Comparison of ENCODE assay signal across 9 cellular contexts in the genomic region with DNA sequence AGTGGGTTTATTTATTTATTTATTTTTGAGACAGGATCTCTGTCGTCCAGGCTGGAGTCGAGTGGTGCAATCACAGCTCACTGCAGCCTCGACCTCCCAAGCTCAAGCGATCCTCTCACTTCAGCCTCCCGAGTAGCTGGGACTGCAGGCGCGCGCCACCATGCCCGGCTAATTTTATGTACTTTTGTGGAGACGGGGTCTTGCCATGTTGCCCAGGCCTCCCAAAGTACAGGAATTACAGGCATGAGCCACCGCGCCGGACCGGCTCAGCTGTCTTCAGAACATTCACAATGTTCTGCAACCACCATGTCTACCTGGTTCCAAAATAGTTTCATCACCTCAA. TPM values are rescaled to one million over a fixed set of nuclear protein-coding genes. Genes with fewer than 3 reads are reported as not detected.
DNase-seq lines count a peak whose midpoint lies in the region; ATAC-seq, FAIRE-seq and TF ChIP-seq lines count a peak whose summit lies in the region.
"Had no signal": no experiment of that assay in that cellular context is flagged by ENCODE, and none has a peak within 500 bp of the region (broad histone marks: within the 10 kb centered on the region; RNA-seq: fewer than 3 reads in every experiment).

No MANE protein-coding gene starts in this region.

- TF ChIP-seq POLR2A in HepG2 (IDR thresholded peaks at IDR 0.05; ENCODE audit: insufficient read depth in 1 of 2, low read depth in 2 of 2, low read length in 2 of 2): no peak

- POLR2A ChIA-PET in activated naive CD8-positive, alpha-beta T cell treated with anti-CD3 and anti-CD28 coated beads, Interleukin-2, amount 10 ng/mL, durations not matched to agents 7 days and 5 days (lab: Charles Lee): interaction anchor here (0.6 to 4.9 kb wide), 2 partner anchors 14 to 435 kb away, joined by 3 to 77 read pairs; no protein-coding TSS in a partner anchor
- POLR2A ChIA-PET in HepG2 (lab: Yijun Ruan, JAX): no interaction called here

- H3K4me2 ChIP-seq in HepG2 (ENCODE audit: low read depth, low read length): peak overlapping the region; percentile 90

- intact Hi-C loops in HepG2 (cut with micrococcal nuclease; ENCODE audit: unreplicated experiment): no loop called here

- H3K27me3 Mint-ChIP-seq in activated CD8-positive, alpha-beta memory T cell treated with anti-CD3 and anti-CD28 coated beads, Interleukin-2, amount 10 ng/mL, durations not matched to agents 7 days and 5 days: no peaks in the 10 kb centered on the region
- H3K27me3 Mint-ChIP-seq in activated naive CD8-positive, alpha-beta T cell treated with anti-CD3 and anti-CD28 coated beads, Interleukin-2, amount 10 ng/mL, durations not matched to agents 7 days and 5 days: no peaks in the 10 kb centered on the region

- in situ Hi-C loops in HepG2 (cut with HindIII; ENCODE audit: extremely low pct_ligation_motif_present, low pct_unique_long_range_greater_than_20kb): loop anchor here (25.0 kb wide), 1 partner anchor 354 kb away; the partner anchor contains the start of gene RAB42

- peak overlapping the region; percentile 95 for H3K9ac ChIP-seq in HepG2 (ENCODE audit: insufficient read depth, low read depth, low read length)

- H3K36me3 Mint-ChIP-seq in activated CD8-positive, alpha-beta memory T cell treated with anti-CD3 and anti-CD28 coated beads, Interleukin-2, amount 10 ng/mL, durations not matched to agents 7 days and 5 days: peaks cover 13% of the 10 kb centered on the region
- H3K36me3 Mint-ChIP-seq in activated naive CD8-positive, alpha-beta T cell treated with anti-CD3 and anti-CD28 coated beads, Interleukin-2, amount 10 ng/mL, durations not matched to agents 7 days and 5 days: peaks cover 7% of the 10 kb centered on the region

- H3K79me2 ChIP-seq in HepG2 (ENCODE audit: insufficient read depth, low read length): peaks cover 63% of the 10 kb centered on the region

- BruUV-seq in HepG2 (replicated peaks; lab: Mats Ljungman, UMichigan): no TSS peak

- H3K9me3 Mint-ChIP-seq in activated CD8-positive, alpha-beta memory T cell treated with anti-CD3 and anti-CD28 coated beads, Interleukin-2, amount 10 ng/mL, durations not matched to agents 7 days and 5 days (ENCODE audit: low read depth): no peaks in the 10 kb centered on the region
- no peaks in the 10 kb centered on the region for H3K9me3 Mint-ChIP-seq in activated naive CD8-positive, alpha-beta T cell treated with anti-CD3 and anti-CD28 coated beads, Interleukin-2, amount 10 ng/mL, durations not matched to agents 7 days and 5 days

- TF ChIP-seq CTCF in HepG2 (CRISPR knock-in tag; IDR thresholded peaks at IDR 0.05) (no peak), thoracic aorta (IDR thresholded peaks at IDR 0.05) (no peak)

- no peaks in the 10 kb centered on the region for H4K20me1 ChIP-seq in HepG2 (ENCODE audit: insufficient read depth, low read length)

- H3K4me3 ChIP-seq in HepG2 (replicated peaks in 1 of 3; ENCODE audit: insufficient read depth in 1 of 3, low read depth in 2 of 3, low read length in 3 of 3) (peak overlapping the region; percentile 47 to 92 (median 88)), thoracic aorta (peak overlapping the region; percentile 98)

- H3K4me3 Mint-ChIP-seq in activated CD8-positive, alpha-beta memory T cell treated with anti-CD3 and anti-CD28 coated beads, Interleukin-2, amount 10 ng/mL, durations not matched to agents 7 days and 5 days: peak overlapping the region; percentile 30
- H3K4me3 Mint-ChIP-seq in activated naive CD8-positive, alpha-beta T cell treated with anti-CD3 and anti-CD28 coated beads, Interleukin-2, amount 10 ng/mL, durations not matched to agents 7 days and 5 days: peak overlapping the region; percentile 23

- TF ChIP-seq RAD21 in HepG2 (CRISPR knock-in tag; IDR thresholded peaks at IDR 0.05): no peak

- peaks cover 0 to 15% of the 10 kb centered on the region in 2 experiments; a peak in 4 of 5 replicates for H3K36me3 ChIP-seq in HepG2 (replicated peaks in 1 of 2; ENCODE audit: control insufficient read depth in 1 of 2, insufficient read depth in 2 of 2, low read length in 2 of 2)
- H3K36me3 ChIP-seq in thoracic aorta: peaks cover 8% of the 10 kb centered on the region

- H3K4me1 Mint-ChIP-seq in activated CD8-positive, alpha-beta memory T cell treated with anti-CD3 and anti-CD28 coated beads, Interleukin-2, amount 10 ng/mL, durations not matched to agents 7 days and 5 days: peaks cover 32% of the 10 kb centered on the region
- H3K4me1 Mint-ChIP-seq in activated naive CD8-positive, alpha-beta T cell treated with anti-CD3 and anti-CD28 coated beads, Interleukin-2, amount 10 ng/mL, durations not matched to agents 7 days and 5 days: peaks cover 10% of the 10 kb centered on the region

- H3K9me3 ChIP-seq in HepG2 (ENCODE audit: low read length) (no peaks in the 10 kb centered on the region), thoracic aorta (no peaks in the 10 kb centered on the region)

- H3K27me3 ChIP-seq in HepG2 (ENCODE audit: control insufficient read depth in 1 of 2, insufficient read depth in 2 of 2, low read length in 2 of 2) (peaks cover 0 to 2% of the 10 kb centered on the region in 2 experiments; a peak in 1 of 5 replicates), thoracic aorta (replicated peaks; ENCODE audit: insufficient read depth) (no peaks in the 10 kb centered on the region)

- DNase-seq in activated CD8-positive, alpha-beta memory T cell treated with anti-CD3 and anti-CD28 coated beads, Interleukin-2, amount 10 ng/mL, durations not matched to agents 7 days and 5 days: no peak
- no peak for DNase-seq in activated CD8-positive, alpha-beta memory T cell treated with anti-CD3 and anti-CD28 coated beads, Interleukin-2, amount 50 U/mL, for 4 hours
- no peak for DNase-seq in activated naive CD8-positive, alpha-beta T cell treated with anti-CD3 and anti-CD28 coated beads, Interleukin-2, amount 10 ng/mL, durations not matched to agents 7 days and 5 days
- DNase-seq in HepG2 (ENCODE audit: low spot score) (no peak), thoracic aorta (ENCODE audit: low spot score) (no peak), NCI-H510A (lab: John Stamatoyannopoulos, UW) (no peak), T-helper 9 cell (no peak)

- H3K4me1 ChIP-seq in HepG2 (ENCODE audit: insufficient read depth, low read length): peaks cover 37% of the 10 kb centered on the region
- peaks cover 29 to 47% of the 10 kb centered on the region in 2 donors for H3K4me1 ChIP-seq in thoracic aorta (ENCODE audit: control insufficient read depth in 1 of 2, low read depth in 2 of 2)

- WGBS in HepG2 (ENCODE audit: low lambda C conversion rate): 64% methylated on average over 12 of the region's 14 CpGs

- ATAC-seq in activated CD8-positive, alpha-beta memory T cell treated with anti-CD3 and anti-CD28 coated beads, Interleukin-2, amount 10 ng/mL, durations not matched to agents 7 days and 5 days: no peak
- no peak for ATAC-seq in activated naive CD8-positive, alpha-beta T cell treated with anti-CD3 and anti-CD28 coated beads, Interleukin-2, amount 10 ng/mL, durations not matched to agents 7 days and 5 days (ENCODE audit: low read depth)
- ATAC-seq in HepG2: no peak
- no peak for ATAC-seq in thoracic aorta (ENCODE audit: insufficient number of reproducible peaks, low FRiP score, low read depth)
- ATAC-seq in GM21528 (IDR thresholded peaks at IDR 0.05; ENCODE audit: low FRiP score, unreplicated experiment): no peak

- peak overlapping the region; percentile 83 for H3K27ac ChIP-seq in HepG2 (ENCODE audit: extremely low read length, insufficient read depth, low read length)
- H3K27ac ChIP-seq in thoracic aorta: peak overlapping the region in 1 of 2 donors; percentile 73

- no peak for FAIRE-seq in HepG2 (lab: Jason Lieb, UNC)
- FAIRE-seq: islet of Langerhans had no signal

- no peak overlapping the region for H2AFZ ChIP-seq in HepG2 (ENCODE audit: low read length)

- CTCF ChIA-PET in activated CD8-positive, alpha-beta memory T cell treated with anti-CD3 and anti-CD28 coated beads, Interleukin-2, amount 10 ng/mL, durations not matched to agents 7 days and 5 days (lab: Charles Lee): interaction anchor here (0.8 kb wide), 1 partner anchor 16 kb away, joined by 3 read pairs; no protein-coding TSS in a partner anchor
- CTCF ChIA-PET in HepG2 (lab: Yijun Ruan, JAX; ENCODE audit: low intra/inter-chr PET ratio, low total read pairs): no interaction called here

- peak overlapping the region; percentile 28 for H3K27ac Mint-ChIP-seq in activated CD8-positive, alpha-beta memory T cell treated with anti-CD3 and anti-CD28 coated beads, Interleukin-2, amount 10 ng/mL, durations not matched to agents 7 days and 5 days
- no peak overlapping the region for H3K27ac Mint-ChIP-seq in activated naive CD8-positive, alpha-beta T cell treated with anti-CD3 and anti-CD28 coated beads, Interleukin-2, amount 10 ng/mL, durations not matched to agents 7 days and 5 days

- TF ChIP-seq EP300 in HepG2 (IDR thresholded peaks at IDR 0.05; ENCODE audit: low read depth in 2 of 2, low read length in 2 of 2) (no peak), HepG2 (CRISPR knock-in tag; IDR thresholded peaks at IDR 0.05; ENCODE audit: borderline replicate concordance) (no peak)

RNA-seq across cellular contexts. Expression of gene DNAJC8, which starts 0.4 kb away (rescaled TPM):
- 100 to 1,000 TPM; 103 to 114 TPM for total RNA-seq in activated CD8-positive, alpha-beta memory T cell treated with anti-CD3 and anti-CD28 coated beads, Interleukin-2, amount 10 ng/mL, durations not matched to agents 7 days and 5 days
- total RNA-seq in activated naive CD8-positive, alpha-beta T cell treated with anti-CD3 and anti-CD28 coated beads, Interleukin-2, amount 10 ng/mL, durations not matched to agents 7 days and 5 days: 100 to 1,000 TPM; 106 TPM
- total RNA-seq in HepG2 (2016; rRNA removed; fragmentation: Illumina TruSeq; extraction: Trizol): 126 and 180 TPM in 2 replicates
- 25.1 and 26.4 TPM in 2 replicates for total RNA-seq in HepG2 (2016; cell fraction: cytosol; rRNA removed; fragmentation: Illumina TruSeq; extraction: Trizol; ENCODE audit: low read depth)
- 132 and 187 TPM in 2 replicates for total RNA-seq in HepG2 (2016; cell fraction: insoluble cytoplasmic fraction; rRNA removed; fragmentation: Illumina TruSeq; extraction: Trizol)
- 45.3 and 52.1 TPM in 2 replicates for total RNA-seq in HepG2 (2016; cell fraction: membrane; rRNA removed; fragmentation: Illumina TruSeq; extraction: Trizol)
- 55.9 and 61.0 TPM in 2 replicates for total RNA-seq in HepG2 (2016; cell fraction: nucleus; rRNA removed; fragmentation: Illumina TruSeq; extraction: Trizol)
- polyA plus RNA-seq in HepG2 (2011; rRNA removed): 48.4 and 54.5 TPM in 2 replicates
- 36.4 and 46.8 TPM in 2 replicates for polyA plus RNA-seq in HepG2 (2011; cell fraction: cytosol; rRNA removed)
- polyA plus RNA-seq in HepG2 (2011; cell fraction: nucleus; rRNA removed): 20.6 and 24.0 TPM in 2 replicates
- polyA plus RNA-seq in HepG2 (2012): 54.3 and 68.8 TPM in 2 replicates
- polyA plus RNA-seq in HepG2 (2016; cell fraction: cytosol; fragmentation: Illumina TruSeq; extraction: Trizol; ENCODE audit: low read depth): 24.2 and 24.3 TPM in 2 replicates
- 224 and 245 TPM in 2 replicates for polyA plus RNA-seq in HepG2 (2016; cell fraction: insoluble cytoplasmic fraction; fragmentation: Illumina TruSeq; extraction: Trizol; ENCODE audit: low read depth)
- 43.7 and 45.5 TPM in 2 replicates for polyA plus RNA-seq in HepG2 (2016; cell fraction: membrane; fragmentation: Illumina TruSeq; extraction: Trizol; ENCODE audit: low read depth)
- 124 and 135 TPM in 2 replicates for polyA plus RNA-seq in HepG2 (2016; cell fraction: nucleus; fragmentation: Illumina TruSeq; extraction: Trizol; ENCODE audit: insufficient read depth, low read depth)
- polyA minus RNA-seq in HepG2 (2011; rRNA and poly(A)+ RNA removed; ENCODE audit: low replicate concordance): 33.9 and 41.6 TPM in 2 replicates
- polyA minus RNA-seq in HepG2 (2011; cell fraction: cytosol; rRNA and poly(A)+ RNA removed): 16.9 and 17.8 TPM in 2 replicates
- polyA minus RNA-seq in HepG2 (2011; cell fraction: nucleus; rRNA and poly(A)+ RNA removed): 15.6 and 21.8 TPM in 2 replicates
- total RNA-seq in thoracic aorta: 10 to 100 TPM; 33.3 to 60.4 TPM

RNA-seq across cellular contexts. Expression of gene ATP5IF1, which starts 2.7 kb away (rescaled TPM):
- 100 to 1,000 TPM; 175 to 182 TPM for total RNA-seq in activated CD8-positive, alpha-beta memory T cell treated with anti-CD3 and anti-CD28 coated beads, Interleukin-2, amount 10 ng/mL, durations not matched to agents 7 days and 5 days
- total RNA-seq in activated naive CD8-positive, alpha-beta T cell treated with anti-CD3 and anti-CD28 coated beads, Interleukin-2, amount 10 ng/mL, durations not matched to agents 7 days and 5 days: 100 to 1,000 TPM; 209 to 222 TPM
- total RNA-seq in HepG2 (2016; rRNA removed; fragmentation: Illumina TruSeq; extraction: Trizol) (131 and 143 TPM in 2 replicates), thoracic aorta (100 to 1,000 TPM in 1 of 2 donors, 10 to 100 TPM in 1; 90.2 to 133 TPM)
- total RNA-seq in HepG2 (2016; cell fraction: cytosol; rRNA removed; fragmentation: Illumina TruSeq; extraction: Trizol; ENCODE audit: low read depth): 48.9 and 52.9 TPM in 2 replicates
- total RNA-seq in HepG2 (2016; cell fraction: insoluble cytoplasmic fraction; rRNA removed; fragmentation: Illumina TruSeq; extraction: Trizol): 135 and 167 TPM in 2 replicates
- 52.5 and 57.7 TPM in 2 replicates for total RNA-seq in HepG2 (2016; cell fraction: membrane; rRNA removed; fragmentation: Illumina TruSeq; extraction: Trizol)
- 53.2 and 53.6 TPM in 2 replicates for total RNA-seq in HepG2 (2016; cell fraction: nucleus; rRNA removed; fragmentation: Illumina TruSeq; extraction: Trizol)
- 85.5 and 97.7 TPM in 2 replicates for polyA plus RNA-seq in HepG2 (2011; rRNA removed)
- 137 and 146 TPM in 2 replicates for polyA plus RNA-seq in HepG2 (2011; cell fraction: cytosol; rRNA removed)
- polyA plus RNA-seq in HepG2 (2011; cell fraction: nucleus; rRNA removed): 78.4 and 120 TPM in 2 replicates
- polyA plus RNA-seq in HepG2 (2012): 116 and 168 TPM in 2 replicates
- 56.9 and 60.0 TPM in 2 replicates for polyA plus RNA-seq in HepG2 (2016; cell fraction: cytosol; fragmentation: Illumina TruSeq; extraction: Trizol; ENCODE audit: low read depth)
- 155 and 173 TPM in 2 replicates for polyA plus RNA-seq in HepG2 (2016; cell fraction: insoluble cytoplasmic fraction; fragmentation: Illumina TruSeq; extraction: Trizol; ENCODE audit: low read depth)
- 59.9 and 60.4 TPM in 2 replicates for polyA plus RNA-seq in HepG2 (2016; cell fraction: membrane; fragmentation: Illumina TruSeq; extraction: Trizol; ENCODE audit: low read depth)
- polyA plus RNA-seq in HepG2 (2016; cell fraction: nucleus; fragmentation: Illumina TruSeq; extraction: Trizol; ENCODE audit: insufficient read depth, low read depth): 116 and 123 TPM in 2 replicates
- 26.2 and 37.8 TPM in 2 replicates for polyA minus RNA-seq in HepG2 (2011; rRNA and poly(A)+ RNA removed; ENCODE audit: low replicate concordance)
- 26.0 and 33.5 TPM in 2 replicates for polyA minus RNA-seq in HepG2 (2011; cell fraction: cytosol; rRNA and poly(A)+ RNA removed)
- polyA minus RNA-seq in HepG2 (2011; cell fraction: nucleus; rRNA and poly(A)+ RNA removed): 17.9 and 22.1 TPM in 2 replicates

RNA-seq across cellular contexts. Expression of gene SESN2, which starts 26.1 kb away (rescaled TPM):
- 10 to 100 TPM; 14.2 to 21.5 TPM for total RNA-seq in activated CD8-positive, alpha-beta memory T cell treated with anti-CD3 and anti-CD28 coated beads, Interleukin-2, amount 10 ng/mL, durations not matched to agents 7 days and 5 days
- total RNA-seq in activated naive CD8-positive, alpha-beta T cell treated with anti-CD3 and anti-CD28 coated beads, Interleukin-2, amount 10 ng/mL, durations not matched to agents 7 days and 5 days: 10 to 100 TPM; 14.6 to 16.0 TPM
- total RNA-seq in HepG2 (2016; rRNA removed; fragmentation: Illumina TruSeq; extraction: Trizol): 10.4 and 13.2 TPM in 2 replicates
- total RNA-seq in HepG2 (2016; cell fraction: cytosol; rRNA removed; fragmentation: Illumina TruSeq; extraction: Trizol; ENCODE audit: low read depth): 2.1 and 2.5 TPM in 2 replicates
- 10.0 and 12.0 TPM in 2 replicates for total RNA-seq in HepG2 (2016; cell fraction: insoluble cytoplasmic fraction; rRNA removed; fragmentation: Illumina TruSeq; extraction: Trizol)
- 5.6 and 7.1 TPM in 2 replicates for total RNA-seq in HepG2 (2016; cell fraction: membrane; rRNA removed; fragmentation: Illumina TruSeq; extraction: Trizol)
- 8.1 and 8.4 TPM in 2 replicates for total RNA-seq in HepG2 (2016; cell fraction: nucleus; rRNA removed; fragmentation: Illumina TruSeq; extraction: Trizol)
- 19.1 and 24.8 TPM in 2 replicates for polyA plus RNA-seq in HepG2 (2011; rRNA removed)
- polyA plus RNA-seq in HepG2 (2011; cell fraction: cytosol; rRNA removed): 11.7 and 14.9 TPM in 2 replicates
- 26.7 and 32.2 TPM in 2 replicates for polyA plus RNA-seq in HepG2 (2011; cell fraction: nucleus; rRNA removed)
- 7.3 and 18.2 TPM in 2 replicates for polyA plus RNA-seq in HepG2 (2012)
- polyA plus RNA-seq in HepG2 (2016; cell fraction: cytosol; fragmentation: Illumina TruSeq; extraction: Trizol; ENCODE audit: low read depth): 1.3 and 1.4 TPM in 2 replicates
- 9.6 and 12.1 TPM in 2 replicates for polyA plus RNA-seq in HepG2 (2016; cell fraction: insoluble cytoplasmic fraction; fragmentation: Illumina TruSeq; extraction: Trizol; ENCODE audit: low read depth)
- polyA plus RNA-seq in HepG2 (2016; cell fraction: membrane; fragmentation: Illumina TruSeq; extraction: Trizol; ENCODE audit: low read depth): 4.3 and 4.7 TPM in 2 replicates
- polyA plus RNA-seq in HepG2 (2016; cell fraction: nucleus; fragmentation: Illumina TruSeq; extraction: Trizol; ENCODE audit: insufficient read depth, low read depth): 14.7 and 15.5 TPM in 2 replicates
- polyA minus RNA-seq in HepG2 (2011; rRNA and poly(A)+ RNA removed; ENCODE audit: low replicate concordance): 21.9 and 39.6 TPM in 2 replicates
- 9.8 and 11.5 TPM in 2 replicates for polyA minus RNA-seq in HepG2 (2011; cell fraction: cytosol; rRNA and poly(A)+ RNA removed)
- polyA minus RNA-seq in HepG2 (2011; cell fraction: nucleus; rRNA and poly(A)+ RNA removed): 11.8 and 11.9 TPM in 2 replicates
- 10 to 100 TPM; 10.9 to 12.6 TPM for total RNA-seq in thoracic aorta

RNA-seq across cellular contexts. Expression of gene PTAFR, which starts 56.7 kb away (rescaled TPM):
- total RNA-seq in activated CD8-positive, alpha-beta memory T cell treated with anti-CD3 and anti-CD28 coated beads, Interleukin-2, amount 10 ng/mL, durations not matched to agents 7 days and 5 days: under 1 TPM; 0.20 to 0.30 TPM
- total RNA-seq in activated naive CD8-positive, alpha-beta T cell treated with anti-CD3 and anti-CD28 coated beads, Interleukin-2, amount 10 ng/mL, durations not matched to agents 7 days and 5 days: 1 to 10 TPM in 1 of 2 experiments, under 1 TPM in 1; 0.99 to 1.1 TPM
- total RNA-seq in HepG2 (2016; rRNA removed; fragmentation: Illumina TruSeq; extraction: Trizol): 0.18 and 0.27 TPM in 2 replicates
- total RNA-seq in HepG2 (2016; cell fraction: cytosol; rRNA removed; fragmentation: Illumina TruSeq; extraction: Trizol; ENCODE audit: low read depth): not detected in 2 replicates
- 0.18 and 0.22 TPM in 2 replicates for total RNA-seq in HepG2 (2016; cell fraction: insoluble cytoplasmic fraction; rRNA removed; fragmentation: Illumina TruSeq; extraction: Trizol)
- total RNA-seq in HepG2 (2016; cell fraction: membrane; rRNA removed; fragmentation: Illumina TruSeq; extraction: Trizol): 0.19 and 0.21 TPM in 2 replicates
- 0.09 and 0.12 TPM in 2 replicates for total RNA-seq in HepG2 (2016; cell fraction: nucleus; rRNA removed; fragmentation: Illumina TruSeq; extraction: Trizol)
- 22.8 and 24.0 TPM in 2 replicates for polyA plus RNA-seq in HepG2 (2011; rRNA removed)
- polyA plus RNA-seq in HepG2 (2011; cell fraction: cytosol; rRNA removed): 26.7 and 29.6 TPM in 2 replicates
- 4.9 and 6.8 TPM in 2 replicates for polyA plus RNA-seq in HepG2 (2011; cell fraction: nucleus; rRNA removed)
- polyA plus RNA-seq in HepG2 (2012): 10.9 and 16.0 TPM in 2 replicates
- 0.05 TPM in 1 of 2 replicates, not detected in the other for polyA plus RNA-seq in HepG2 (2016; cell fraction: cytosol; fragmentation: Illumina TruSeq; extraction: Trizol; ENCODE audit: low read depth)
- 0.32 and 0.41 TPM in 2 replicates for polyA plus RNA-seq in HepG2 (2016; cell fraction: insoluble cytoplasmic fraction; fragmentation: Illumina TruSeq; extraction: Trizol; ENCODE audit: low read depth)
- 0.07 and 0.11 TPM in 2 replicates for polyA plus RNA-seq in HepG2 (2016; cell fraction: membrane; fragmentation: Illumina TruSeq; extraction: Trizol; ENCODE audit: low read depth)
- 0.18 and 0.37 TPM in 2 replicates for polyA plus RNA-seq in HepG2 (2016; cell fraction: nucleus; fragmentation: Illumina TruSeq; extraction: Trizol; ENCODE audit: insufficient read depth, low read depth)
- polyA minus RNA-seq in HepG2 (2011; rRNA and poly(A)+ RNA removed; ENCODE audit: low replicate concordance): 0.65 and 54.4 TPM in 2 replicates
- 6.2 and 10.5 TPM in 2 replicates for polyA minus RNA-seq in HepG2 (2011; cell fraction: cytosol; rRNA and poly(A)+ RNA removed)
- polyA minus RNA-seq in HepG2 (2011; cell fraction: nucleus; rRNA and poly(A)+ RNA removed): 2.2 and 3.5 TPM in 2 replicates
- 1 to 10 TPM; 6.5 to 9.2 TPM for total RNA-seq in thoracic aorta
